ENCODE assay signal across 8 cellular contexts in genomic region chr15:77819841-77820728, GRCh38.
A peak's percentile ranks its signal among the peaks of the same experiment; 100 is the strongest.
DNase-seq lines count a peak whose midpoint lies in the region; ATAC-seq and TF ChIP-seq lines count a peak whose summit lies in the region.

No MANE protein-coding gene starts in this region.

- H3K9me3 ChIP-seq in A673 (ENCODE audit: low read depth, low read length, poor library complexity, severe bottlenecking) (no peaks in the 10 kb centered on the region), upper lobe of left lung (no peaks in the 10 kb centered on the region), gastrocnemius medialis (no peaks in the 10 kb centered on the region)

- peak overlapping the region; percentile 59 for H3K4me3 Mint-ChIP-seq in WTC11

- peaks cover 6% of the 10 kb centered on the region for H3K36me3 ChIP-seq in A673 (ENCODE audit: insufficient read depth, low read length, poor library complexity, severe bottlenecking)
- no peaks in the 10 kb centered on the region for H3K36me3 ChIP-seq in H7 (replicated peaks; ENCODE audit: control insufficient read depth, insufficient read depth, low read length)
- H3K36me3 ChIP-seq in upper lobe of left lung, result no peaks in the 10 kb centered on the region
- H3K36me3 ChIP-seq in gastrocnemius medialis, result no peaks in the 10 kb centered on the region

- no TSS peak for BruUV-seq in A673 (replicated peaks; lab: Mats Ljungman, UMichigan)

- H3K4me1 Mint-ChIP-seq in WTC11, result peaks cover 25% of the 10 kb centered on the region

- ATAC-seq in WTC11 (peak; percentile 61), upper lobe of left lung (ENCODE audit: low FRiP score in 2 of 2) (peak in 1 of 2 donors; percentile 34), gastrocnemius medialis (no peak), HG03025 (IDR thresholded peaks at IDR 0.05; ENCODE audit: low FRiP score, unreplicated experiment) (no peak)

- H3K36me3 Mint-ChIP-seq in WTC11, result no peaks in the 10 kb centered on the region

- H3K27me3 Mint-ChIP-seq in WTC11 (ENCODE audit: low read depth), result peaks cover 46% of the 10 kb centered on the region

- CTCF ChIA-PET in A673 (lab: Charles Lee), result interaction anchor here (0.7 to 2.1 kb wide), 8 partner anchors 12 to 701 kb away, joined by 3 to 18 read pairs (median 4); no protein-coding TSS in a partner anchor
- CTCF ChIA-PET in WTC11 (lab: Charles Lee), result interaction anchor here (0.6 to 3.9 kb wide), 39 partner anchors 9 to 713 kb away, joined by 3 to 131 read pairs (median 10); partner anchors contain the start of gene LINGO1

- no peak for TF ChIP-seq EP300 in upper lobe of left lung (IDR thresholded peaks at IDR 0.05)

- intact Hi-C loops in A673 (cut with micrococcal nuclease; ENCODE audit: unreplicated experiment) (loop anchor here (2.0 to 5.0 kb wide), 3 partner anchors 81 to 703 kb away; no protein-coding TSS in a partner anchor), gastrocnemius medialis (cut with DNase I; ENCODE audit: low total_unique reads) (loop anchor here (2.0 kb wide), 1 partner anchor 187 kb away; the partner anchor contains the start of gene LINGO1)

- peak; percentile 49 for DNase-seq in A673 (ENCODE audit: low spot score)
- peak; percentile 90 for DNase-seq in H7
- peak; percentile 71 for DNase-seq in WTC11 (ENCODE audit: low spot score)
- peak; percentile 79 for DNase-seq in iPS-NIHi7 (ENCODE audit: extremely low spot score)
- DNase-seq in upper lobe of left lung, result no peak
- DNase-seq in gastrocnemius medialis, result no peak
- DNase-seq in GF-D8 (lab: John Stamatoyannopoulos, UW), result no peak

- 0 to 6% methylated on average over 27 to 33 of the region's 91 CpGs for WGBS in upper lobe of left lung, 2 donors

- POLR2A ChIA-PET in A673 (lab: Charles Lee; ENCODE audit: low non-redundant PET), result no interaction called here
- POLR2A ChIA-PET in WTC11 (lab: Charles Lee), result no interaction called here

- H3K27me3 ChIP-seq in A673 (replicated peaks; ENCODE audit: insufficient read depth, low read depth, low read length, poor library complexity) (no peaks in the 10 kb centered on the region), H7 (ENCODE audit: control insufficient read depth, insufficient read depth, low read length) (peaks cover 39% of the 10 kb centered on the region), upper lobe of left lung (peaks cover 0 to 31% (median 15%) of the 10 kb centered on the region in 4 donors), gastrocnemius medialis (peaks cover 27 to 42% (median 40%) of the 10 kb centered on the region in 3 donors)

- TF ChIP-seq CTCF in A673 (conservative IDR thresholded peaks at IDR 0.05; ENCODE audit: low read depth, low read length) (no peak; the same call in none of the 2 replicates), WTC11 (IDR thresholded peaks at IDR 0.05) (no peak), upper lobe of left lung (IDR thresholded peaks at IDR 0.05) (no peak), gastrocnemius medialis (IDR thresholded peaks at IDR 0.05 in 4 of 5, conservative IDR thresholded peaks at IDR 0.05 in 1 of 5) (no peak)

- in situ Hi-C loops in gastrocnemius medialis (cut with MboI; ENCODE audit: low sequenced_read_pairs in 4 of 4), result no loop called here

- no peak overlapping the region for H3K27ac Mint-ChIP-seq in WTC11

- H3K9me3 Mint-ChIP-seq in WTC11, result no peaks in the 10 kb centered on the region

- H3K4me3 ChIP-seq in A673 (ENCODE audit: low read depth, low read length, poor library complexity, severe bottlenecking), result peak overlapping the region; percentile 93
- H3K4me3 ChIP-seq in H7 (ENCODE audit: insufficient read depth, low read depth, low read length), result peak overlapping the region; percentile 57
- H3K4me3 ChIP-seq in upper lobe of left lung, result peak overlapping the region in 3 of 4 donors; percentile 29 to 34 (median 29)
- H3K4me3 ChIP-seq in gastrocnemius medialis, result peak overlapping the region in 2 of 4 donors; percentile 15 to 32

- peaks cover 36% of the 10 kb centered on the region for H3K4me1 ChIP-seq in A673 (ENCODE audit: insufficient read depth, low read length, poor library complexity, severe bottlenecking)
- peaks cover 0 to 25% (median 17%) of the 10 kb centered on the region in 4 donors for H3K4me1 ChIP-seq in upper lobe of left lung
- no peaks in the 10 kb centered on the region for H3K4me1 ChIP-seq in gastrocnemius medialis

- H3K27ac ChIP-seq in A673 (ENCODE audit: low read depth, low read length, poor library complexity, severe bottlenecking) (peak overlapping the region; percentile 91), upper lobe of left lung (no peak overlapping the region), gastrocnemius medialis (no peak overlapping the region)

- TF ChIP-seq POLR2A in upper lobe of left lung (IDR thresholded peaks at IDR 0.05) (no peak), gastrocnemius medialis (IDR thresholded peaks at IDR 0.05) (no peak)

TF ChIP-seq in WTC11, 78 proteins besides CTCF, POLR2A, EP300 and RAD21:
- TF ChIP-seq ZNF396 (CRISPR knock-in tag; IDR thresholded peaks at IDR 0.05; ENCODE audit: borderline replicate concordance) (no peak), ZNF423 (CRISPR knock-in tag; IDR thresholded peaks at IDR 0.05) (peak; percentile 25; the same call in 1 of the 2 replicates), NFE2L1 (CRISPR knock-in tag; IDR thresholded peaks at IDR 0.05) (peak; percentile 70; the same call in 1 of the 2 replicates), ZNF121 (CRISPR knock-in tag; IDR thresholded peaks at IDR 0.05) (no peak), HMGXB4 (CRISPR knock-in tag; IDR thresholded peaks at IDR 0.05) (peak; percentile 36; the same call in 1 of the 2 replicates), CREM (CRISPR knock-in tag; IDR thresholded peaks at IDR 0.05) (0 out of 2 replicates have a peak, but pooled peaks have one; percentile 3)

Comparison
In these comparisons a context has a peak if more than half of its experiments do, and no peak if none do; other contexts are left out.
1. DNase-seq: peak in A673 (single experiment), H7 (single experiment), WTC11 (single experiment) and iPS-NIHi7 (single experiment); none in upper lobe of left lung (0 of 2), gastrocnemius medialis (0 of 2) and GF-D8 (single experiment).